14 cellular contexts compared by ENCODE assay signal in the genomic region with DNA sequence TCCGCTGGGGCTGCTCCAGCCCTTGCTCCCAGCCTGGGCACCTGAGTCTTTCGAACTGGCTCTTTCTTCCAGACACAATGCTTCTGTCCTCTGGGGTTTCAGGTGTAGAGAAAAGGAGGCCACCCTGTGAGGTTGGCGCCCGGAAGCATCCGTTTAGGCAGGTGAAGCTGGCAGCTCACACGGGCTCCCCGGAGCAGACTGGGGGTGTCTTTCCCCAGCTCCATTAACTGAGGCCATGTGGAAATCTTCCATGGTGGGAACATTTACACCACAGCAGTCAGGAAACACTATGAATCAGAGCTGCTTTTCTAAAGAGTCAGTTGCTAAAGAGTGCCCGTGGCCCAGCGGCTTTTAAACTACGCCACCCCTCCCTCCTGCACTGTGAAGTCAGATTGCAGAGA.
"Had no signal": no experiment of that assay in that cellular context is flagged by ENCODE, and none has a peak within 500 bp of the region (broad histone marks: within the 10 kb centered on the region; RNA-seq: fewer than 3 reads in every experiment).

No MANE protein-coding gene starts in this region.

- H3K9me3 Mint-ChIP-seq: natural killer cell treated with Interleukin-12 subunit alpha and Interleukin-12 subunit beta and Interleukin-15 and Interleukin-18, amount 100 ng/mL, for 72 hours; stimulated activated naive CD8-positive, alpha-beta T cell treated with anti-CD3 and anti-CD28 coated beads, Interleukin-15, amount 100 ng/mL, for 72 hours; T-cell had no signal

- H3K27me3 ChIP-seq: dorsolateral prefrontal cortex had no signal

- H3K36me3 ChIP-seq: thoracic aorta had no signal

- H3K9me3 ChIP-seq: thoracic aorta had no signal

- H3K27ac ChIP-seq: thoracic aorta had no signal

- H3K4me3 ChIP-seq: dorsolateral prefrontal cortex, thoracic aorta had no signal

- H3K36me3 Mint-ChIP-seq: natural killer cell treated with Interleukin-12 subunit alpha and Interleukin-12 subunit beta and Interleukin-15 and Interleukin-18, amount 100 ng/mL, for 72 hours had no signal

- H3K27ac Mint-ChIP-seq: activated CD8-positive, alpha-beta T cell treated with anti-CD3 and anti-CD28 coated beads, Interleukin-2, amount 10 ng/mL, durations not matched to agents 7 days and 5 days; natural killer cell treated with Interleukin-12 subunit alpha and Interleukin-12 subunit beta and Interleukin-15 and Interleukin-18, amount 100 ng/mL, for 72 hours; stimulated activated naive CD8-positive, alpha-beta T cell treated with anti-CD3 and anti-CD28 coated beads, Interleukin-15, amount 100 ng/mL, for 72 hours; T-cell had no signal

- DNase-seq: activated CD4-positive, alpha-beta T cell treated with anti-CD3 and anti-CD28 coated beads for 48 hours; activated CD8-positive, alpha-beta memory T cell treated with anti-CD3 and anti-CD28 coated beads, Interleukin-2, amount 50 U/mL, for 48 hours; activated CD8-positive, alpha-beta T cell treated with anti-CD3 and anti-CD28 coated beads, Interleukin-2, amount 10 ng/mL, durations not matched to agents 7 days and 5 days; activated naive CD4-positive, alpha-beta T cell; cerebellar nuclear complex; left colon; mammary epithelial cell; stimulated activated CD4-positive, alpha-beta T cell treated with anti-CD3 and anti-CD28 coated beads, Interleukin-4, amount 100 ng/mL, for 24 hours; stimulated activated naive CD8-positive, alpha-beta T cell treated with anti-CD3 and anti-CD28 coated beads, Interleukin-15, amount 100 ng/mL, for 72 hours; T-cell had no signal

- ATAC-seq: activated CD8-positive, alpha-beta T cell treated with anti-CD3 and anti-CD28 coated beads, Interleukin-2, amount 10 ng/mL, durations not matched to agents 7 days and 5 days; esophagus mucosa; left colon; natural killer cell treated with Interleukin-12 subunit alpha and Interleukin-12 subunit beta and Interleukin-15 and Interleukin-18, amount 100 ng/mL, for 72 hours; stimulated activated naive CD8-positive, alpha-beta T cell treated with anti-CD3 and anti-CD28 coated beads, Interleukin-15, amount 100 ng/mL, for 72 hours; T-cell had no signal

- H3K27me3 Mint-ChIP-seq: natural killer cell treated with Interleukin-12 subunit alpha and Interleukin-12 subunit beta and Interleukin-15 and Interleukin-18, amount 100 ng/mL, for 72 hours; stimulated activated naive CD8-positive, alpha-beta T cell treated with anti-CD3 and anti-CD28 coated beads, Interleukin-15, amount 100 ng/mL, for 72 hours; T-cell had no signal

- H3K4me3 Mint-ChIP-seq: activated CD8-positive, alpha-beta T cell treated with anti-CD3 and anti-CD28 coated beads, Interleukin-2, amount 10 ng/mL, durations not matched to agents 7 days and 5 days; natural killer cell treated with Interleukin-12 subunit alpha and Interleukin-12 subunit beta and Interleukin-15 and Interleukin-18, amount 100 ng/mL, for 72 hours; stimulated activated naive CD8-positive, alpha-beta T cell treated with anti-CD3 and anti-CD28 coated beads, Interleukin-15, amount 100 ng/mL, for 72 hours; T-cell had no signal
